1 cellular context compared by ENCODE assay signal in the genomic region with DNA sequence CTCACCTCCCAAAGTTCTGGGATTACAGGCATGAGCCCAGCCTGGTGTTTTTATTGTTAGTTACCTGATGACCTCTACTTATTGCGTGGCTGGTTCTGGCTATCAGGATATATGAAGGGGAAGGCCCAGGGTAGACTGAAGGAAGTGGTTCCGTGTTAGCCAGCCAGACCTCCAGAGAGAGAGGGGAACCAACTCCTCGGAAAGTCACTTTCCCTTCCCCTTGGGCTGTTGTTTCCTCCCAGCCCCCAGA.
TF ChIP-seq lines count a peak whose summit lies in the region.

No MANE protein-coding gene starts in this region.

TF ChIP-seq in K562, 482 proteins besides CTCF, POLR2A, EP300 and RAD21 (continued from another document):
- TF ChIP-seq, protein P1, sequence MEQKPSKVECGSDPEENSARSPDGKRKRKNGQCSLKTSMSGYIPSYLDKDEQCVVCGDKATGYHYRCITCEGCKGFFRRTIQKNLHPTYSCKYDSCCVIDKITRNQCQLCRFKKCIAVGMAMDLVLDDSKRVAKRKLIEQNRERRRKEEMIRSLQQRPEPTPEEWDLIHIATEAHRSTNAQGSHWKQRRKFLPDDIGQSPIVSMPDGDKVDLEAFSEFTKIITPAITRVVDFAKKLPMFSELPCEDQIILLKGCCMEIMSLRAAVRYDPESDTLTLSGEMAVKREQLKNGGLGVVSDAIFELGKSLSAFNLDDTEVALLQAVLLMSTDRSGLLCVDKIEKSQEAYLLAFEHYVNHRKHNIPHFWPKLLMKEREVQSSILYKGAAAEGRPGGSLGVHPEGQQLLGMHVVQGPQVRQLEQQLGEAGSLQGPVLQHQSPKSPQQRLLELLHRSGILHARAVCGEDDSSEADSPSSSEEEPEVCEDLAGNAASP (IDR thresholded peaks at IDR 0.05) = no peak
- no peak for TF ChIP-seq U2AF1 (optimal IDR thresholded peaks at IDR 0.05; ENCODE audit: low read depth, low read length)
